ENCODE assay signal across 14 cellular contexts in genomic region chr1:152309320-152309901, GRCh38. TPM values are rescaled to one million over a fixed set of nuclear protein-coding genes. Genes with fewer than 3 reads are reported as not detected.
DNase-seq lines count a peak whose midpoint lies in the region; TF ChIP-seq lines count a peak whose summit lies in the region.
"Not testable (repeated sequence)": the region's sequence is repeated elsewhere in the genome, so short reads cannot be mapped to it uniquely, and the experiment has no call there.
"Had no signal": no experiment of that assay in that cellular context is flagged by ENCODE, and none has a peak within 500 bp of the region (broad histone marks: within the 10 kb centered on the region; RNA-seq: fewer than 3 reads in every experiment).

No MANE protein-coding gene starts in this region.

- H3K4me1 ChIP-seq in trophoblast cell (ENCODE audit: control insufficient read depth in 1 of 2, insufficient read depth in 2 of 2, low read length in 2 of 2); sigmoid colon: not testable (repeated sequence)

- H3K36me3 Mint-ChIP-seq in endothelial cell (ENCODE audit: low read depth, unreplicated experiment) = peaks cover 72% of the 10 kb centered on the region

- not testable (repeated sequence) for H3K79me1 ChIP-seq in trophoblast cell (ENCODE audit: low read length)

- peaks cover 14% of the 10 kb centered on the region for H3K9me3 Mint-ChIP-seq in endothelial cell (ENCODE audit: unreplicated experiment)

- not testable (repeated sequence) for H3K9ac ChIP-seq in trophoblast cell (ENCODE audit: low read length)

- H3K4me2 ChIP-seq in trophoblast cell (ENCODE audit: low read length) = not testable (repeated sequence)

- H3K4me3 Mint-ChIP-seq in endothelial cell (ENCODE audit: unreplicated experiment) = peak overlapping the region; percentile 74

- not testable (repeated sequence) for H3K4ac ChIP-seq in trophoblast cell (ENCODE audit: low read depth, low read length)

- not testable (repeated sequence) for TF ChIP-seq EP300 in sigmoid colon (IDR thresholded peaks at IDR 0.05)

- peak overlapping the region; percentile 29 for H3K4me3 ChIP-seq in trophoblast cell (ENCODE audit: low read depth, low read length)
- not testable (repeated sequence) for H3K4me3 ChIP-seq in sigmoid colon

- not testable (repeated sequence) for H2BK12ac ChIP-seq in trophoblast cell (ENCODE audit: low read length)

- not testable (repeated sequence) for DNase-seq in endothelial cell (ENCODE audit: low spot score); trophoblast cell
- DNase-seq in cardiac septum (ENCODE audit: low spot score) (peak; percentile 72), mesenteric fat pad (ENCODE audit: low spot score) (peak; percentile 71), sigmoid colon (peak; percentile 49)

- H3K27me3 Mint-ChIP-seq in endothelial cell (ENCODE audit: unreplicated experiment) = peaks cover 57% of the 10 kb centered on the region

- not testable (repeated sequence) for H3K4me1 Mint-ChIP-seq in endothelial cell (ENCODE audit: unreplicated experiment)

- not testable (repeated sequence) for H3K18ac ChIP-seq in trophoblast cell (ENCODE audit: low read length)

- not testable (repeated sequence) for H3K27me3 ChIP-seq in trophoblast cell (ENCODE audit: insufficient read depth, low read length); sigmoid colon

- not testable (repeated sequence) for TF ChIP-seq POLR2A in sigmoid colon (IDR thresholded peaks at IDR 0.05)

- H4K12ac ChIP-seq in trophoblast cell (ENCODE audit: low read depth, low read length) = not testable (repeated sequence)

- not testable (repeated sequence) for H3K27ac Mint-ChIP-seq in endothelial cell (ENCODE audit: unreplicated experiment)

- not testable (repeated sequence) for H4K91ac ChIP-seq in trophoblast cell (ENCODE audit: low read depth, low read length)

- H2AFZ ChIP-seq in trophoblast cell (ENCODE audit: insufficient read depth, low read length, poor library complexity) = not testable (repeated sequence)

- intact Hi-C loops in cardiac septum (cut with DNase I); sigmoid colon (cut with DNase I): not testable (repeated sequence)

- peaks cover 70% of the 10 kb centered on the region for H3K9me3 ChIP-seq in trophoblast cell (ENCODE audit: insufficient read depth, low read depth, low read length)
- H3K9me3 ChIP-seq in sigmoid colon = not testable (repeated sequence)

- not testable (repeated sequence) for H2BK5ac ChIP-seq in trophoblast cell (ENCODE audit: low read depth, low read length, poor library complexity)

- H4K8ac ChIP-seq in trophoblast cell (ENCODE audit: low read depth, low read length) = not testable (repeated sequence)

- not testable (repeated sequence) for H3K14ac ChIP-seq in trophoblast cell (ENCODE audit: low read length)

- not testable (repeated sequence) for H2BK120ac ChIP-seq in trophoblast cell (ENCODE audit: insufficient read depth, low read length, poor library complexity)

- H3K23ac ChIP-seq in trophoblast cell (ENCODE audit: low read length) = not testable (repeated sequence)

- WGBS in trophoblast cell (ENCODE audit: extremely low coverage, insufficient coverage, insufficient read length) = no CpG with 5 or more reads among the region's 17 CpGs
- WGBS in sigmoid colon, 2 donors = 81 to 95% methylated on average over 17 of the region's 17 CpGs

- not testable (repeated sequence) for H3K79me2 ChIP-seq in trophoblast cell (ENCODE audit: control insufficient read depth, insufficient read depth, low read length, poor library complexity)

- not testable (repeated sequence) for TF ChIP-seq CTCF in endothelial cell (IDR thresholded peaks at IDR 0.05; ENCODE audit: unreplicated experiment); sigmoid colon (IDR thresholded peaks at IDR 0.05)

- H2AK5ac ChIP-seq in trophoblast cell (ENCODE audit: low read length) = not testable (repeated sequence)

- H3K36me3 ChIP-seq in trophoblast cell (ENCODE audit: control insufficient read depth in 1 of 2, insufficient read depth in 2 of 2, low read length in 2 of 2); sigmoid colon: not testable (repeated sequence)

- H3K27ac ChIP-seq in trophoblast cell (ENCODE audit: low read depth, low read length); sigmoid colon: not testable (repeated sequence)

RNA-seq across cellular contexts. Expression of gene FLG, which starts 15.6 kb away (rescaled TPM):
- total RNA-seq in endothelial cell (ENCODE audit: unreplicated experiment) = not detected
- total RNA-seq in cardiac septum = 0.03 TPM
- not detected for total RNA-seq in mesenteric fat pad
- polyA plus RNA-seq in trophoblast cell (2013) = not detected in 2 replicates
- total RNA-seq in sigmoid colon = not detected
- under 1 TPM in 2 of 3 donors, not detected in 1; under 0.01 to 0.01 TPM for polyA plus RNA-seq in sigmoid colon
- total RNA-seq: A673; CD4-positive, alpha-beta memory T cell; CD4-positive, CD25-positive, alpha-beta regulatory T cell; CD8-positive, alpha-beta memory T cell; G401; GM12878 had no signal
- polyA plus RNA-seq: AG04450; CD14-positive monocyte; CD4-positive, alpha-beta memory T cell; CD4-positive, CD25-positive, alpha-beta regulatory T cell; CD8-positive, alpha-beta memory T cell; GM12878 had no signal

RNA-seq across cellular contexts. Expression of gene FLG2, which starts 50.4 kb away (rescaled TPM):
- total RNA-seq in endothelial cell (ENCODE audit: unreplicated experiment) = not detected
- total RNA-seq in cardiac septum = not detected
- total RNA-seq in mesenteric fat pad = not detected
- polyA plus RNA-seq in trophoblast cell (2013) = not detected in 2 replicates
- total RNA-seq in sigmoid colon = not detected
- not detected for polyA plus RNA-seq in sigmoid colon
- total RNA-seq: A673; CD4-positive, alpha-beta memory T cell; CD4-positive, CD25-positive, alpha-beta regulatory T cell; CD8-positive, alpha-beta memory T cell; Daoy; G401; GM12878 had no signal
- polyA plus RNA-seq: AG04450; CD14-positive monocyte; CD4-positive, alpha-beta memory T cell; CD4-positive, CD25-positive, alpha-beta regulatory T cell; CD8-positive, alpha-beta memory T cell; GM12878 had no signal
